16 cellular contexts compared by ENCODE assay signal in genomic region chr3:150800722-150801121, GRCh38. TPM values are rescaled to one million over a fixed set of nuclear protein-coding genes. Genes with fewer than 3 reads are reported as not detected.
DNase-seq lines count a peak whose midpoint lies in the region; ATAC-seq and TF ChIP-seq lines count a peak whose summit lies in the region.
"Had no signal": no experiment of that assay in that cellular context is flagged by ENCODE, and none has a peak within 500 bp of the region (broad histone marks: within the 10 kb centered on the region; RNA-seq: fewer than 3 reads in every experiment).

No MANE protein-coding gene starts in this region.

- H2BK12ac ChIP-seq in trophoblast cell (ENCODE audit: low read length): no peak overlapping the region

- TF ChIP-seq CTCF in endodermal cell (conservative IDR thresholded peaks at IDR 0.05): no peak

- no peaks in the 10 kb centered on the region for H3K9me3 ChIP-seq in endodermal cell (ENCODE audit: control insufficient read depth, low read length)
- H3K9me3 ChIP-seq in trophoblast cell (ENCODE audit: insufficient read depth, low read depth, low read length): peaks cover 3% of the 10 kb centered on the region

- no peak overlapping the region for H4K12ac ChIP-seq in trophoblast cell (ENCODE audit: low read depth, low read length)

- no peak overlapping the region for H2BK15ac ChIP-seq in mesendoderm (replicated peaks; ENCODE audit: low read depth)

- WGBS in endodermal cell (ENCODE audit: insufficient coverage in 1 of 2, insufficient read length in 1 of 2), 2 experiments: 93 to 100% methylated on average over 2 of the region's 2 CpGs
- no CpG with 5 or more reads among the region's 2 CpGs for WGBS in mesendoderm (ENCODE audit: extremely low coverage, insufficient coverage, low lambda C conversion rate)
- no CpG with 5 or more reads among the region's 2 CpGs for WGBS in trophoblast cell (ENCODE audit: extremely low coverage, insufficient coverage, insufficient read length)

- no peak overlapping the region for H3K56ac ChIP-seq in mesendoderm (ENCODE audit: low read length)

- H3K27ac ChIP-seq in endodermal cell (ENCODE audit: low read depth, low read length) (no peak overlapping the region), mesendoderm (ENCODE audit: low read depth, low read length) (no peak overlapping the region), trophoblast cell (ENCODE audit: low read depth, low read length) (no peak overlapping the region)
- H3K27ac ChIP-seq: GM23248 had no signal

- H4K91ac ChIP-seq in trophoblast cell (ENCODE audit: low read depth, low read length): no peak overlapping the region

- peaks cover 27% of the 10 kb centered on the region for H3K4me1 Mint-ChIP-seq in endodermal cell

- H4K8ac ChIP-seq in mesendoderm (ENCODE audit: low read depth, low read length) (no peak overlapping the region), trophoblast cell (ENCODE audit: low read depth, low read length) (no peak overlapping the region)

- H3K79me1 ChIP-seq in mesendoderm (ENCODE audit: low read length) (no peaks in the 10 kb centered on the region), trophoblast cell (ENCODE audit: low read length) (no peaks in the 10 kb centered on the region)

- H4K5ac ChIP-seq in mesendoderm (ENCODE audit: low read length): no peak overlapping the region

- ATAC-seq in HG02852 (IDR thresholded peaks at IDR 0.05; ENCODE audit: unreplicated experiment): no peak
- ATAC-seq in HG02870 (IDR thresholded peaks at IDR 0.05; ENCODE audit: unreplicated experiment): no peak
- ATAC-seq: HCT116 had no signal

- no peak overlapping the region for H3K9ac ChIP-seq in endodermal cell (ENCODE audit: extremely low read depth, low read length, poor library complexity, severe bottlenecking)
- H3K9ac ChIP-seq in mesendoderm (ENCODE audit: low read length): no peak overlapping the region
- no peak overlapping the region for H3K9ac ChIP-seq in trophoblast cell (ENCODE audit: low read length)
- H3K9ac ChIP-seq: GM23248 had no signal

- peaks cover 7% of the 10 kb centered on the region for H3K4me1 ChIP-seq in endodermal cell (ENCODE audit: control insufficient read depth, insufficient read depth, low read length)
- peaks cover 2% of the 10 kb centered on the region for H3K4me1 ChIP-seq in mesendoderm (ENCODE audit: control insufficient read depth, low read depth, low read length)
- H3K4me1 ChIP-seq in trophoblast cell (ENCODE audit: control insufficient read depth in 1 of 2, insufficient read depth in 2 of 2, low read length in 2 of 2): peaks cover 0 to 3% of the 10 kb centered on the region in 2 experiments

- DNase-seq in endodermal cell (peak; percentile 24), mesendoderm (no peak), trophoblast cell (no peak), NCI-H524 (lab: John Stamatoyannopoulos, UW) (no peak)
- DNase-seq: C1 segment of cervical spinal cord; Calu3; CD4-positive, alpha-beta memory T cell; COR-L47; DMS53; DMS79 treated with DMSO at 0.1 percent for 48 hours; GF-D8; GM23248; H7 had no signal

- H3K27me3 ChIP-seq in endodermal cell (ENCODE audit: control insufficient read depth, insufficient read depth, low read length, poor library complexity, severe bottlenecking) (no peaks in the 10 kb centered on the region), mesendoderm (ENCODE audit: insufficient read depth, low read length, poor library complexity) (no peaks in the 10 kb centered on the region), trophoblast cell (ENCODE audit: insufficient read depth, low read length) (no peaks in the 10 kb centered on the region)

- no peaks in the 10 kb centered on the region for H3K36me3 ChIP-seq in endodermal cell (ENCODE audit: control insufficient read depth, insufficient read depth, low read length)
- H3K36me3 ChIP-seq in mesendoderm (ENCODE audit: control insufficient read depth, insufficient read depth, low read length): no peaks in the 10 kb centered on the region
- H3K36me3 ChIP-seq in trophoblast cell (ENCODE audit: control insufficient read depth in 1 of 2, insufficient read depth in 2 of 2, low read length in 2 of 2): no peaks in the 10 kb centered on the region

- peaks cover 6% of the 10 kb centered on the region for H3K27me3 Mint-ChIP-seq in endodermal cell (ENCODE audit: insufficient read depth)

- H3K18ac ChIP-seq in mesendoderm (ENCODE audit: low read length) (no peak overlapping the region), trophoblast cell (ENCODE audit: low read length) (no peak overlapping the region)

- no peak overlapping the region for H3K4me2 ChIP-seq in mesendoderm (ENCODE audit: low read length)
- H3K4me2 ChIP-seq in trophoblast cell (ENCODE audit: low read length): no peak overlapping the region

- H3K4ac ChIP-seq in mesendoderm (ENCODE audit: low read depth, low read length): no peak overlapping the region
- no peak overlapping the region for H3K4ac ChIP-seq in trophoblast cell (ENCODE audit: low read depth, low read length)

- no peak overlapping the region for H3K27ac Mint-ChIP-seq in endodermal cell
- H3K27ac Mint-ChIP-seq: CD4-positive, alpha-beta memory T cell had no signal

- H3K9me3 Mint-ChIP-seq in endodermal cell: no peaks in the 10 kb centered on the region
- H3K9me3 Mint-ChIP-seq: CD4-positive, alpha-beta memory T cell had no signal

- H2AK5ac ChIP-seq in mesendoderm (ENCODE audit: low read length): peak overlapping the region; percentile 66
- H2AK5ac ChIP-seq in trophoblast cell (ENCODE audit: low read length): no peak overlapping the region

- H3K23ac ChIP-seq in mesendoderm (ENCODE audit: low read length) (no peak overlapping the region), trophoblast cell (ENCODE audit: low read length) (peak overlapping the region; percentile 78)

- H3K79me2 ChIP-seq in mesendoderm (ENCODE audit: control insufficient read depth, insufficient read depth, low read length) (no peaks in the 10 kb centered on the region), trophoblast cell (ENCODE audit: control insufficient read depth, insufficient read depth, low read length, poor library complexity) (no peaks in the 10 kb centered on the region)

- H3K4me3 ChIP-seq in endodermal cell (ENCODE audit: low read length): no peak overlapping the region
- H3K4me3 ChIP-seq in mesendoderm (ENCODE audit: low read length): no peak overlapping the region
- H3K4me3 ChIP-seq in trophoblast cell (ENCODE audit: low read depth, low read length): no peak overlapping the region
- H3K4me3 ChIP-seq: GM23248 had no signal

- H3K36me3 Mint-ChIP-seq in endodermal cell (ENCODE audit: low read depth): no peaks in the 10 kb centered on the region
- H3K36me3 Mint-ChIP-seq: CD4-positive, alpha-beta memory T cell had no signal

- no peak overlapping the region for H3K4me3 Mint-ChIP-seq in endodermal cell
- H3K4me3 Mint-ChIP-seq: CD4-positive, alpha-beta memory T cell had no signal

- no peak overlapping the region for H2AFZ ChIP-seq in trophoblast cell (ENCODE audit: insufficient read depth, low read length, poor library complexity)
- H2AFZ ChIP-seq: GM23248 had no signal

- H2BK120ac ChIP-seq in mesendoderm (ENCODE audit: low read depth, low read length): no peak overlapping the region
- H2BK120ac ChIP-seq in trophoblast cell (ENCODE audit: insufficient read depth, low read length, poor library complexity): no peak overlapping the region

- H3K14ac ChIP-seq in trophoblast cell (ENCODE audit: low read length): no peak overlapping the region

- H2BK5ac ChIP-seq in mesendoderm (ENCODE audit: low read length) (peak overlapping the region; percentile 75), trophoblast cell (ENCODE audit: low read depth, low read length, poor library complexity) (no peak overlapping the region)

RNA-seq across cellular contexts. Expression of gene SIAH2, which starts 37.8 kb away (rescaled TPM):
- total RNA-seq in endodermal cell: 10 to 100 TPM; 15.6 to 19.2 TPM
- polyA plus RNA-seq in endodermal cell (2013, experiment 1 of 2): 14.4 TPM
- polyA plus RNA-seq in endodermal cell (2013, experiment 2 of 2): 12.8 TPM
- polyA plus RNA-seq in mesendoderm (2013, experiment 1 of 2): 26.5 TPM
- polyA plus RNA-seq in mesendoderm (2013, experiment 2 of 2): 27.3 TPM
- polyA plus RNA-seq in trophoblast cell (2013): 85.5 and 90.6 TPM in 2 replicates
